Comparison of ENCODE assay signal across 8 cellular contexts in the genomic region with DNA sequence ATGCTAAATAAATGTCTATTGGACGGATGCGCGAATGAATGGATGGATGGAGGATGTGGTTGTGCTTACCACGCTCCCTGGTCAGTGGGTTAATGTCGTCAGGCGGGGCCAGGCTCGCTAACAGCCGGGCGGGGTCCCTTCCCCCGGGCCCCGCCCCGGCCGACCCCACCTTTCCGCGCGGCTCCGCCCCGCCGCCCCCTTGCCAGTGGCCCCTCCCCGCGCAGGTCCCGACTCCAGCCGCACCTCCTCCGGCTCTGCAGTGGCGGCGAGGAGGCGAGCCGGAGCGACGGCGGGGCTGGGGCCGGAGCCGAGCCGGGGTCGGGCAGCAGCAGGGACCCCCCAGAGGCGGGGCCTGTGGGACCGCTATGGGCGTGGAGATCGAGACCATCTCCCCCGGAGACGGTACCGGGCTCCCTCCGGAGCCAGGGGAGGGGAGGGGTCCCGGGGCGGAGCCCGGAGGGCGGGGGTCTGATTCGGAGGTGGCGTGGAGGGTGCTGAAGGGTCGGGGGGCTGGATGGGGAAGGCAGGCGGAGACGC. TPM values are rescaled to one million over a fixed set of nuclear protein-coding genes. Genes with fewer than 3 reads are reported as not detected.
DNase-seq lines count a peak whose midpoint lies in the region; ATAC-seq, FAIRE-seq and TF ChIP-seq lines count a peak whose summit lies in the region.

A gene (plus strand): TSS at position 257 of the 537 bp plus-strand sequence. CDS start 109 bp downstream, at position 366.

- no peaks in the 10 kb centered on the region for H4K20me1 ChIP-seq in keratinocyte (ENCODE audit: control insufficient read depth, extremely low read depth, insufficient read depth, low read length)

- H3K4me2 ChIP-seq in keratinocyte (ENCODE audit: control insufficient read depth, extremely low read depth, insufficient read depth, low read depth, low read length) = peak within 1 kb of the TSS; percentile 79

- no peaks in the 10 kb centered on the region for H3K36me3 ChIP-seq in bronchial epithelial cell (ENCODE audit: control insufficient read depth, insufficient read depth, low read length)
- H3K36me3 ChIP-seq in keratinocyte (ENCODE audit: control insufficient read depth in 2 of 2, extremely low read depth in 1 of 2, insufficient read depth in 2 of 2, low read length in 2 of 2) = no peaks in the 10 kb centered on the region

- DNase-seq in DMS53 treated with DMSO at 0.1 percent for 48 hours (lab: John Stamatoyannopoulos, UW; ENCODE audit: unreplicated experiment) = peak; percentile 27
- DNase-seq in LoVo (ENCODE audit: low spot score) = peak; percentile 77
- peak; percentile 60 for DNase-seq in T-helper 22 cell (ENCODE audit: low read depth)
- DNase-seq in bronchial epithelial cell (ENCODE audit: low read depth) = peak; percentile 57
- DNase-seq in keratinocyte (ENCODE audit: low read depth, low spot score) = no peak
- peak in 2 of 3 donors; percentile 27 to 49 for DNase-seq in stimulated activated CD4-positive, alpha-beta T cell treated with anti-CD3 and anti-CD28 coated beads, Interleukin-12 subunit alpha, Interleukin-12 subunit beta, amount 100 ng/mL, for 48 hours (ENCODE audit: low read depth in 2 of 3, low spot score in 1 of 3)
- no peak for DNase-seq in RKO (ENCODE audit: low spot score)

- no peaks in the 10 kb centered on the region for H3K27me3 ChIP-seq in bronchial epithelial cell (ENCODE audit: control insufficient read depth, insufficient read depth, low read length)
- no peaks in the 10 kb centered on the region for H3K27me3 ChIP-seq in keratinocyte (ENCODE audit: control insufficient read depth, extremely low read depth, insufficient read depth, low read length)

- dilution Hi-C loops in keratinocyte (cut with MboI; ENCODE audit: extremely low pct_ligation_motif_present, low sequenced_read_pairs) = no loop called here

- H3K4me1 ChIP-seq in keratinocyte (ENCODE audit: control insufficient read depth, extremely low read depth, insufficient read depth, low read length) = peaks cover 10% of the 10 kb centered on the region

- FAIRE-seq in bronchial epithelial cell (lab: Jason Lieb, UNC) (no peak), keratinocyte (lab: Jason Lieb, UNC) (no peak)

- no peaks in the 10 kb centered on the region for H3K9me3 ChIP-seq in keratinocyte (ENCODE audit: control insufficient read depth, low read depth, low read length)

- H3K9ac ChIP-seq in keratinocyte (ENCODE audit: control insufficient read depth, extremely low read depth, insufficient read depth, low read length) = peak within 1 kb of the TSS; percentile 54

- H3K27ac ChIP-seq in keratinocyte (ENCODE audit: control insufficient read depth, insufficient read depth, low read length) = no peak within 1 kb of the TSS

- H3K9me1 ChIP-seq in keratinocyte (ENCODE audit: control insufficient read depth, extremely low read depth, insufficient read depth, low read length) = no peaks in the 10 kb centered on the region

- peaks cover 10% of the 10 kb centered on the region for H3K79me2 ChIP-seq in keratinocyte (ENCODE audit: control insufficient read depth, insufficient read depth, low read length)

- H3K4me3 ChIP-seq in bronchial epithelial cell (ENCODE audit: low read depth, low read length) (peak within 1 kb of the TSS; percentile 76), keratinocyte (ENCODE audit: control insufficient read depth in 2 of 3, extremely low read depth in 1 of 3, insufficient read depth in 2 of 3, low read depth in 1 of 3, low read length in 3 of 3) (peak within 1 kb of the TSS; percentile 67 to 86 (median 76))

- TF ChIP-seq CTCF in bronchial epithelial cell (IDR thresholded peaks at IDR 0.05; ENCODE audit: insufficient read depth, low read length, severe bottlenecking) (no peak), keratinocyte (optimal IDR thresholded peaks at IDR 0.05 in 1 of 3, IDR thresholded peaks at IDR 0.05 in 1 of 3, conservative IDR thresholded peaks at IDR 0.05 in 1 of 3; ENCODE audit: extremely low read depth in 1 of 3, insufficient read depth in 2 of 3, low read length in 3 of 3) (no peak)

- peak within 1 kb of the TSS; percentile 82 for H2AFZ ChIP-seq in keratinocyte (ENCODE audit: control insufficient read depth, low read length)

- ATAC-seq in HG03196 (IDR thresholded peaks at IDR 0.05; ENCODE audit: unreplicated experiment) = no peak

RNA-seq across cellular contexts. Expression of the gene that starts here (rescaled TPM):
- total RNA-seq in bronchial epithelial cell = 16.5 and 30.0 TPM in 2 replicates
- polyA plus RNA-seq in keratinocyte = 21.9 to 27.9 TPM (median 24.5 TPM) in 3 replicates
- 2.3 TPM for polyA plus RNA-seq in keratinocyte (2011; ENCODE audit: low read depth)
- polyA plus RNA-seq in keratinocyte (2011; cell fraction: cytosol; rRNA removed) = 24.8 and 29.9 TPM in 2 replicates
- polyA plus RNA-seq in keratinocyte (2011; cell fraction: nucleus; rRNA removed) = 9.5 and 11.9 TPM in 2 replicates
- polyA plus RNA-seq in keratinocyte (2012; ENCODE audit: low replicate concordance) = 7.7 and 16.8 TPM in 2 replicates
- 9.1 to 16.9 TPM (median 14.9 TPM) in 3 replicates for polyA minus RNA-seq in keratinocyte
- 5.8 TPM for polyA minus RNA-seq in keratinocyte (2011; cell fraction: cytosol; rRNA and poly(A)+ RNA removed)
- 1.7 and 2.9 TPM in 2 replicates for polyA minus RNA-seq in keratinocyte (2011; cell fraction: nucleus; rRNA and poly(A)+ RNA removed)

Comparison
In these comparisons a context has a peak if more than half of its experiments do, and no peak if none do; other contexts are left out.
1. DNase-seq: peak in DMS53 treated with DMSO at 0.1 percent for 48 hours (single experiment), LoVo (single experiment), T-helper 22 cell (single experiment), bronchial epithelial cell (single experiment) and stimulated activated CD4-positive, alpha-beta T cell treated with anti-CD3 and anti-CD28 coated beads, Interleukin-12 subunit alpha, Interleukin-12 subunit beta, amount 100 ng/mL, for 48 hours (2 of 3); none in keratinocyte (single experiment) and RKO (single experiment).